8 cellular contexts compared by ENCODE assay signal in genomic region chr14:54773171-54774006, GRCh38.
DNase-seq lines count a peak whose midpoint lies in the region; ATAC-seq, FAIRE-seq and TF ChIP-seq lines count a peak whose summit lies in the region.

No MANE protein-coding gene starts in this region.

- DNase-seq in NCI-H2107 treated with DMSO at 0.1 percent for 48 hours (lab: John Stamatoyannopoulos, UW; ENCODE audit: unreplicated experiment) (peak; percentile 86), WERI-Rb-1 (peak; percentile 86), cardiac fibroblast (ENCODE audit: low read depth in 2 of 2) (peak; percentile 100), smooth muscle cell of the brain vasculature (ENCODE audit: low read depth, low spot score) (peak; percentile 95), activated gamma-delta T cell treated with Interleukin-2 at 50 U/mL for 16 hours (no peak)

- peak; percentile 93 for FAIRE-seq in islet of Langerhans (lab: Jason Lieb, UNC)

- no peaks in the 10 kb centered on the region for H3K27me3 ChIP-seq in WERI-Rb-1 (ENCODE audit: insufficient read depth, low read depth, severe bottlenecking)

- H3K27ac ChIP-seq in WERI-Rb-1: peak overlapping the region; percentile 32; the same call in 1 of the 2 replicates

- TF ChIP-seq CTCF in GM12872 (IDR thresholded peaks at IDR 0.05; ENCODE audit: insufficient read depth, low read depth, low read length) (peak; percentile 51), WERI-Rb-1 (IDR thresholded peaks at IDR 0.05; ENCODE audit: low read depth, low read length) (peak; percentile 55), cardiac fibroblast (IDR thresholded peaks at IDR 0.05; ENCODE audit: low read depth, low read length) (peak; percentile 73)

- H3K36me3 ChIP-seq in WERI-Rb-1: peaks cover 66% of the 10 kb centered on the region

- H3K4me3 ChIP-seq in WERI-Rb-1 (ENCODE audit: low read depth, low read length): no peak overlapping the region
- H3K4me3 ChIP-seq in cardiac fibroblast (replicated peaks in 1 of 2; ENCODE audit: low read depth in 2 of 2, low read length in 2 of 2): peak overlapping the region; percentile 8 to 35

- no peaks in the 10 kb centered on the region for H3K9me3 ChIP-seq in WERI-Rb-1 (ENCODE audit: severe bottlenecking)

- peak; percentile 59 for ATAC-seq in HG02885 (IDR thresholded peaks at IDR 0.05; ENCODE audit: poor library complexity, unreplicated experiment)
